In the genomic region with DNA sequence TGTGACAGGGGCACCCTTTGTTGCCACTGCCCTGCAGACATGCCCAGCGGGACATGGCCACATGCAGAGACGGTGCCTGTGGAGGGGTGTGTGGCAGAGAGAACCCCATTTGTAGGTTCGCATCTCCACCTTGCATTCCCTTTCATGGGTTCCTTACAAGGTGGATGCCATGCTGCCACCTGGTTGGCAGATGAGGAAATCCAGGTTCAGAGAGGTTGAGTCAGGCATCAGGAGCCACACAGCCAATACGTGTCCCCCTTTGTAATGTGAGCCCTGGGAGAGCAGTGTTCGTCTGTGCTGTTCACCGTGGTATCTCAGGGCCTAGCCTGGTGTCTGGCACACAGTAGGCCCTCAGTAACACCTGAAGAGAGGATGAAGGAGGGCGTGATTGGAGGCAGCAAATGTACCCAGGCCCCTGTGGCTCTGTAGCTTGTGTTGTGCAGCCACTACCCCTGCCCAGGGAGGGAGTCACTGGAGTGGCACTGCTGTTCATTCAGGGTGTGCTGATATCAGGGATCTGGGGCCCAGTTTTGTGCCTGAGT, we compare ENCODE assay signal across 19 cellular contexts. TPM values are rescaled to one million over a fixed set of nuclear protein-coding genes. Genes with fewer than 3 reads are reported as not detected.
DNase-seq lines count a peak whose midpoint lies in the region; ATAC-seq, FAIRE-seq and TF ChIP-seq lines count a peak whose summit lies in the region.
"Had no signal": no experiment of that assay in that cellular context is flagged by ENCODE, and none has a peak within 500 bp of the region (broad histone marks: within the 10 kb centered on the region; RNA-seq: fewer than 3 reads in every experiment).

No MANE protein-coding gene starts in this region.

- intact Hi-C loops in activated CD4-positive, alpha-beta T cell treated with anti-CD3 and anti-CD28 coated beads, Interleukin-2, amount 10 ng/mL, durations not matched to agents 24 days and 14 days (cut with micrococcal nuclease), result no loop called here
- intact Hi-C loops in naive thymus-derived CD4-positive, alpha-beta T cell (cut with micrococcal nuclease), result no loop called here

- DNase-seq in activated CD4-positive, alpha-beta T cell treated with anti-CD3 and anti-CD28 coated beads, Interleukin-2, amount 10 ng/mL, durations not matched to agents 24 days and 14 days, result no peak
- DNase-seq in activated CD4-positive, alpha-beta T cell treated with anti-CD3 and anti-CD28 coated beads, Interleukin-2, amount 50 U/mL, for 1 hour, result no peak
- DNase-seq in GM12891 (ENCODE audit: insufficient read length, low spot score) (no peak), DMS153 (lab: John Stamatoyannopoulos, UW) (no peak), GM12892 (ENCODE audit: insufficient read length) (no peak)
- DNase-seq in activated naive CD8-positive, alpha-beta T cell treated with anti-CD3 and anti-CD28 coated beads, Interleukin-2, amount 50 U/mL, for 24 hours, result no peak
- peak in 1 of 9 donors; percentile 5 for DNase-seq in naive thymus-derived CD4-positive, alpha-beta T cell
- DNase-seq: 8988T, activated B cell treated with CpG ODN at 0.5 μM for 24 hours, anterior cingulate cortex, erythroblast, Karpas-422, NCI-H1105 treated with DMSO at 0.1 percent for 48 hours, occipital lobe, upper lobe of right lung had no signal

- H3K36me3 ChIP-seq in naive thymus-derived CD4-positive, alpha-beta T cell (ENCODE audit: control insufficient read depth in 2 of 3, insufficient read depth in 3 of 3, low read length in 3 of 3), result peaks cover 0 to 11% (median 0%) of the 10 kb centered on the region in 3 experiments

- peak; percentile 13 for FAIRE-seq in GM12891 (lab: Jason Lieb, UNC)
- FAIRE-seq in GM12892 (lab: Jason Lieb, UNC), result no peak
- FAIRE-seq: colon, islet of Langerhans had no signal

- no peak overlapping the region for H3K4me3 ChIP-seq in naive thymus-derived CD4-positive, alpha-beta T cell (ENCODE audit: low read length)
- H3K4me3 ChIP-seq: upper lobe of right lung had no signal

- no peaks in the 10 kb centered on the region for H3K9me3 ChIP-seq in naive thymus-derived CD4-positive, alpha-beta T cell (ENCODE audit: control insufficient read depth in 2 of 3, low read length in 3 of 3)
- H3K9me3 ChIP-seq: upper lobe of right lung had no signal

- H3K4me1 Mint-ChIP-seq in activated CD4-positive, alpha-beta T cell treated with anti-CD3 and anti-CD28 coated beads, Interleukin-2, amount 10 ng/mL, durations not matched to agents 24 days and 14 days, result peaks cover 44% of the 10 kb centered on the region
- peaks cover 58% of the 10 kb centered on the region for H3K4me1 Mint-ChIP-seq in activated naive CD8-positive, alpha-beta T cell treated with anti-CD3 and anti-CD28 coated beads, Interleukin-2, amount 50 U/mL, for 24 hours
- peaks cover 32 to 67% (median 61%) of the 10 kb centered on the region in 7 donors for H3K4me1 Mint-ChIP-seq in naive thymus-derived CD4-positive, alpha-beta T cell

- POLR2A ChIA-PET in naive thymus-derived CD4-positive, alpha-beta T cell (lab: Charles Lee), result interaction anchor here (8.3 to 13.2 kb wide), 2 partner anchors 13 to 22 kb away, joined by 71 to 127 read pairs; no protein-coding TSS in a partner anchor

- no peak for TF ChIP-seq POLR2A in GM12891 (IDR thresholded peaks at IDR 0.05; ENCODE audit: low read depth, low read length)
- no peak for TF ChIP-seq POLR2A in GM12892 (IDR thresholded peaks at IDR 0.05; ENCODE audit: low read depth, low read length)

- H3K27me3 Mint-ChIP-seq in activated CD4-positive, alpha-beta T cell treated with anti-CD3 and anti-CD28 coated beads, Interleukin-2, amount 10 ng/mL, durations not matched to agents 24 days and 14 days, result no peaks in the 10 kb centered on the region
- H3K27me3 Mint-ChIP-seq in activated naive CD8-positive, alpha-beta T cell treated with anti-CD3 and anti-CD28 coated beads, Interleukin-2, amount 50 U/mL, for 24 hours, result no peaks in the 10 kb centered on the region
- H3K27me3 Mint-ChIP-seq in naive thymus-derived CD4-positive, alpha-beta T cell, result no peaks in the 10 kb centered on the region
- H3K27me3 Mint-ChIP-seq: activated B cell treated with CpG ODN at 0.5 μM for 24 hours had no signal

- CTCF ChIA-PET in naive thymus-derived CD4-positive, alpha-beta T cell (lab: Charles Lee), result interaction anchor here (2.4 to 7.1 kb wide), 2 partner anchors 11 to 38 kb away, joined by 9 to 62 read pairs; no protein-coding TSS in a partner anchor

- H3K27ac ChIP-seq in naive thymus-derived CD4-positive, alpha-beta T cell (ENCODE audit: low read depth, low read length), result no peak overlapping the region
- H3K27ac ChIP-seq: HL-60, upper lobe of right lung had no signal

- H3K4me1 ChIP-seq in naive thymus-derived CD4-positive, alpha-beta T cell (ENCODE audit: control insufficient read depth in 2 of 2, insufficient read depth in 2 of 2, low read length in 2 of 2), result peaks cover 39 to 54% of the 10 kb centered on the region in 2 donors

- H3K4me3 Mint-ChIP-seq in activated CD4-positive, alpha-beta T cell treated with anti-CD3 and anti-CD28 coated beads, Interleukin-2, amount 10 ng/mL, durations not matched to agents 24 days and 14 days, result no peak overlapping the region
- no peak overlapping the region for H3K4me3 Mint-ChIP-seq in activated naive CD8-positive, alpha-beta T cell treated with anti-CD3 and anti-CD28 coated beads, Interleukin-2, amount 50 U/mL, for 24 hours
- H3K4me3 Mint-ChIP-seq in naive thymus-derived CD4-positive, alpha-beta T cell, result peak overlapping the region in 1 of 10 donors; percentile 27
- H3K4me3 Mint-ChIP-seq: activated B cell treated with CpG ODN at 0.5 μM for 24 hours had no signal

- H3K27ac Mint-ChIP-seq in activated CD4-positive, alpha-beta T cell treated with anti-CD3 and anti-CD28 coated beads, Interleukin-2, amount 10 ng/mL, durations not matched to agents 24 days and 14 days, result peak overlapping the region; percentile 30
- H3K27ac Mint-ChIP-seq in activated naive CD8-positive, alpha-beta T cell treated with anti-CD3 and anti-CD28 coated beads, Interleukin-2, amount 50 U/mL, for 24 hours, result peak overlapping the region; percentile 66
- peak overlapping the region in 6 of 9 donors; percentile 26 to 96 (median 67) for H3K27ac Mint-ChIP-seq in naive thymus-derived CD4-positive, alpha-beta T cell

- H3K36me3 Mint-ChIP-seq in activated CD4-positive, alpha-beta T cell treated with anti-CD3 and anti-CD28 coated beads, Interleukin-2, amount 10 ng/mL, durations not matched to agents 24 days and 14 days (ENCODE audit: low read depth), result peaks cover 40% of the 10 kb centered on the region
- H3K36me3 Mint-ChIP-seq in activated naive CD8-positive, alpha-beta T cell treated with anti-CD3 and anti-CD28 coated beads, Interleukin-2, amount 50 U/mL, for 24 hours (ENCODE audit: low read depth), result peaks cover 40% of the 10 kb centered on the region
- H3K36me3 Mint-ChIP-seq in naive thymus-derived CD4-positive, alpha-beta T cell, result peaks cover 0 to 24% (median 5%) of the 10 kb centered on the region in 5 donors

- H3K9me3 Mint-ChIP-seq in activated CD4-positive, alpha-beta T cell treated with anti-CD3 and anti-CD28 coated beads, Interleukin-2, amount 10 ng/mL, durations not matched to agents 24 days and 14 days, result no peaks in the 10 kb centered on the region
- H3K9me3 Mint-ChIP-seq in activated naive CD8-positive, alpha-beta T cell treated with anti-CD3 and anti-CD28 coated beads, Interleukin-2, amount 50 U/mL, for 24 hours, result no peaks in the 10 kb centered on the region
- no peaks in the 10 kb centered on the region for H3K9me3 Mint-ChIP-seq in naive thymus-derived CD4-positive, alpha-beta T cell
- H3K9me3 Mint-ChIP-seq: activated B cell treated with CpG ODN at 0.5 μM for 24 hours had no signal

- no peak for ATAC-seq in activated naive CD8-positive, alpha-beta T cell treated with anti-CD3 and anti-CD28 coated beads, Interleukin-2, amount 50 U/mL, for 24 hours
- ATAC-seq in naive thymus-derived CD4-positive, alpha-beta T cell, result no peak
- no peak for ATAC-seq in HG02571 (IDR thresholded peaks at IDR 0.05; ENCODE audit: unreplicated experiment)
- ATAC-seq: upper lobe of right lung had no signal

- H3K27me3 ChIP-seq in naive thymus-derived CD4-positive, alpha-beta T cell (ENCODE audit: control insufficient read depth in 2 of 2, insufficient read depth in 2 of 2, low read length in 2 of 2), result no peaks in the 10 kb centered on the region
- H3K27me3 ChIP-seq: upper lobe of right lung had no signal

TF ChIP-seq in GM12891, 5 proteins besides CTCF, POLR2A, EP300 and RAD21:
- TF ChIP-seq POU2F2 (IDR thresholded peaks at IDR 0.05; ENCODE audit: low read depth, low read length) (no peak), PAX5 (IDR thresholded peaks at IDR 0.05; ENCODE audit: insufficient read depth, low read length, severe bottlenecking) (no peak), POLR2AphosphoS5 (IDR thresholded peaks at IDR 0.05; ENCODE audit: low read depth, low read length) (0 out of 2 replicates have a peak, but pooled peaks have one; percentile 52)
TF ChIP-seq in GM12891: peak in this region for 1.

RNA-seq across cellular contexts. Expression of gene SH2B3, which starts 9.1 kb away (rescaled TPM):
- total RNA-seq in activated CD4-positive, alpha-beta T cell treated with anti-CD3 and anti-CD28 coated beads, Interleukin-2, amount 10 ng/mL, durations not matched to agents 24 days and 14 days, result 43.4 and 44.1 TPM in 2 replicates
- 16.7 TPM for polyA plus RNA-seq in GM12891 (2012; ENCODE audit: low read depth, missing spikeins)
- total RNA-seq in naive thymus-derived CD4-positive, alpha-beta T cell, result 10 to 100 TPM; 18.5 to 71.4 (median 29.8) TPM
- polyA plus RNA-seq in naive thymus-derived CD4-positive, alpha-beta T cell, result 1 to 10 TPM; 3.5 to 7.8 TPM
- polyA plus RNA-seq in GM12892 (2012; ENCODE audit: missing spikeins), result 15.8 TPM

RNA-seq across cellular contexts. Expression of gene PHETA1, which starts 45.9 kb away (rescaled TPM):
- 2.3 and 3.0 TPM in 2 replicates for total RNA-seq in activated CD4-positive, alpha-beta T cell treated with anti-CD3 and anti-CD28 coated beads, Interleukin-2, amount 10 ng/mL, durations not matched to agents 24 days and 14 days
- 0.68 TPM for polyA plus RNA-seq in GM12891 (2012; ENCODE audit: low read depth, missing spikeins)
- total RNA-seq in naive thymus-derived CD4-positive, alpha-beta T cell, result 1 to 10 TPM; 1.2 to 6.8 (median 5.4) TPM
- polyA plus RNA-seq in naive thymus-derived CD4-positive, alpha-beta T cell, result under 1 TPM; 0.65 to 0.91 TPM
- polyA plus RNA-seq in GM12892 (2012; ENCODE audit: missing spikeins), result 1.3 TPM
